Comparison of ENCODE assay signal across 1 cellular context in genomic region chr3:196287405-196288140, GRCh38.
TF ChIP-seq lines count a peak whose summit lies in the region.

TSS of gene PCYT1A (minus strand) at chr3:196287726. CDS start at chr3:196270531, 17,195 bp downstream.

TF ChIP-seq in K562, 482 proteins besides CTCF, POLR2A, EP300 and RAD21 (continued from another document and continues in another):
- peak; percentile 7 to 27; a peak in 3 of 4 replicates for TF ChIP-seq SIX5 (IDR thresholded peaks at IDR 0.05; ENCODE audit: borderline replicate concordance in 1 of 2, insufficient read depth in 1 of 2, low read depth in 1 of 2, low read length in 2 of 2)
- TF ChIP-seq ZNF197 (CRISPR knock-in tag; IDR thresholded peaks at IDR 0.05; ENCODE audit: low read depth) = no peak
- TF ChIP-seq MBD2 (IDR thresholded peaks at IDR 0.05; ENCODE audit: borderline replicate concordance, low read depth) = peak; percentile 59; the same call in 1 of the 2 replicates
- TF ChIP-seq NR2F6 (CRISPR knock-in tag; IDR thresholded peaks at IDR 0.05) = no peak
- no peak for TF ChIP-seq ZNF707 (CRISPR knock-in tag; conservative IDR thresholded peaks at IDR 0.05)
- no peak for TF ChIP-seq CEBPB (tag; IDR thresholded peaks at IDR 0.05)
- TF ChIP-seq BRD4 (IDR thresholded peaks at IDR 0.05) = peak; percentile 95
- peak; percentile 67; the same call in 1 of the 2 replicates for TF ChIP-seq BACH1 (tag; IDR thresholded peaks at IDR 0.05)
- TF ChIP-seq TGIF2 (CRISPR knock-in tag; IDR thresholded peaks at IDR 0.05) = no peak
- peak; percentile 27; the same call in 1 of the 2 replicates for TF ChIP-seq HLTF (IDR thresholded peaks at IDR 0.05)
- TF ChIP-seq ZBTB49 (CRISPR knock-in tag; IDR thresholded peaks at IDR 0.05; ENCODE audit: borderline replicate concordance) = 0 out of 2 replicates have a peak, but pooled peaks have one; percentile 52
- no peak; the same call in 1 of the 2 replicates for TF ChIP-seq TCF3 (CRISPR knock-in tag; IDR thresholded peaks at IDR 0.05)
- TF ChIP-seq ZC3H11A (IDR thresholded peaks at IDR 0.05; ENCODE audit: low read depth, low read length) = peak; percentile 72
- TF ChIP-seq TRIM25 (IDR thresholded peaks at IDR 0.05; ENCODE audit: borderline replicate concordance) = no peak
- TF ChIP-seq ZNF75A (CRISPR knock-in tag; IDR thresholded peaks at IDR 0.05) = no peak
- peak; percentile 92 for TF ChIP-seq TAF1 (IDR thresholded peaks at IDR 0.05; ENCODE audit: control insufficient read depth, extremely low read depth, insufficient read depth, low read length, severe bottlenecking)
- TF ChIP-seq NR2C1 (IDR thresholded peaks at IDR 0.05) = peak; percentile 80
- TF ChIP-seq NR2C1 (tag; IDR thresholded peaks at IDR 0.05) = peak; percentile 89
- TF ChIP-seq KDM2B (CRISPR knock-in tag; IDR thresholded peaks at IDR 0.05) = no peak
- peak; percentile 70 for TF ChIP-seq MAFF (IDR thresholded peaks at IDR 0.05; ENCODE audit: low read length)
- TF ChIP-seq GABPB1 (CRISPR knock-in tag; IDR thresholded peaks at IDR 0.05) = peak; percentile 98
- TF ChIP-seq ZBTB8A (IDR thresholded peaks at IDR 0.05; ENCODE audit: partially characterized antibody) = no peak
- TF ChIP-seq ZKSCAN8 (CRISPR knock-in tag; IDR thresholded peaks at IDR 0.05) = no peak
- no peak for TF ChIP-seq STAG1 (CRISPR knock-in tag; IDR thresholded peaks at IDR 0.05; ENCODE audit: borderline replicate concordance)
- TF ChIP-seq PREB (CRISPR knock-in tag; IDR thresholded peaks at IDR 0.05) = no peak
- TF ChIP-seq SUPT5H (IDR thresholded peaks at IDR 0.05) = peak; percentile 93
- TF ChIP-seq HNRNPUL1 (IDR thresholded peaks at IDR 0.05; ENCODE audit: low read length) = no peak
- peak; percentile 71 for TF ChIP-seq MAFK (IDR thresholded peaks at IDR 0.05; ENCODE audit: low read length)
- TF ChIP-seq ZFPM2 (CRISPR knock-in tag; IDR thresholded peaks at IDR 0.05) = no peak
- no peak; the same call in 1 of the 2 replicates for TF ChIP-seq E2F1 (CRISPR knock-in tag; IDR thresholded peaks at IDR 0.05)
- TF ChIP-seq ZKSCAN3 (CRISPR knock-in tag; IDR thresholded peaks at IDR 0.05) = no peak
- no peak for TF ChIP-seq ID3 (CRISPR knock-in tag; IDR thresholded peaks at IDR 0.05)
- TF ChIP-seq ID3 (tag; IDR thresholded peaks at IDR 0.05) = 0 out of 2 replicates have a peak, but pooled peaks have one; percentile 43
- TF ChIP-seq ATF7 (IDR thresholded peaks at IDR 0.05) = peak; percentile 82
- peak; percentile 86 for TF ChIP-seq CREM (IDR thresholded peaks at IDR 0.05; ENCODE audit: low read depth)
- peak; percentile 96 for TF ChIP-seq PKNOX1 (IDR thresholded peaks at IDR 0.05)
- 0 out of 2 replicates have a peak, but pooled peaks have one; percentile 11 for TF ChIP-seq MITF (IDR thresholded peaks at IDR 0.05)
- no peak for TF ChIP-seq RBM25 (IDR thresholded peaks at IDR 0.05; ENCODE audit: low read depth, low read length, severe bottlenecking)
- TF ChIP-seq MEIS2 (IDR thresholded peaks at IDR 0.05; ENCODE audit: partially characterized antibody) = peak; percentile 69
- peak in 1 of 2 experiments; percentile 68; a peak in 1 of 4 replicates for TF ChIP-seq ZMIZ1 (IDR thresholded peaks at IDR 0.05; ENCODE audit: low read depth in 2 of 2, low read length in 2 of 2)
- TF ChIP-seq ZSCAN29 (IDR thresholded peaks at IDR 0.05) = peak; percentile 58; the same call in 1 of the 2 replicates
- no peak for TF ChIP-seq CCAR2 (IDR thresholded peaks at IDR 0.05; ENCODE audit: low read depth, low read length)
- TF ChIP-seq ZNF282 (CRISPR knock-in tag; IDR thresholded peaks at IDR 0.05) = no peak
- TF ChIP-seq PTBP1 (IDR thresholded peaks at IDR 0.05; ENCODE audit: low read depth, low read length) = no peak
- TF ChIP-seq C11orf30 (IDR thresholded peaks at IDR 0.05; ENCODE audit: low read depth) = peak; percentile 97
- TF ChIP-seq ZNF232 (CRISPR knock-in tag; IDR thresholded peaks at IDR 0.05) = peak; percentile 64; the same call in 1 of the 2 replicates
- peak; percentile 43; the same call in 1 of the 2 replicates for TF ChIP-seq KLF6 (CRISPR knock-in tag; IDR thresholded peaks at IDR 0.05; ENCODE audit: borderline replicate concordance)
- TF ChIP-seq RCOR1 (IDR thresholded peaks at IDR 0.05; ENCODE audit: borderline replicate concordance in 1 of 2, low read depth in 2 of 2, low read length in 2 of 2) = peak; percentile 19 to 50; a peak in 3 of 4 replicates
- TF ChIP-seq TFAP4 (CRISPR knock-in tag; IDR thresholded peaks at IDR 0.05; ENCODE audit: borderline replicate concordance) = peak; percentile 98
- TF ChIP-seq SP1 (CRISPR knock-in tag; IDR thresholded peaks at IDR 0.05) = peak; percentile 62; the same call in 1 of the 2 replicates
- TF ChIP-seq CBX3 (IDR thresholded peaks at IDR 0.05; ENCODE audit: borderline replicate concordance in 1 of 2, low read length in 2 of 2) = peak in 1 of 2 experiments; percentile 36; a peak in 1 of 3 replicates
- TF ChIP-seq ZNF764 (CRISPR knock-in tag; IDR thresholded peaks at IDR 0.05; ENCODE audit: low read depth) = peak; percentile 10; the same call in 1 of the 2 replicates
- 0 out of 2 replicates have a peak, but pooled peaks have one; percentile 1 for TF ChIP-seq PHB2 (IDR thresholded peaks at IDR 0.05; ENCODE audit: low read depth)
- peak; percentile 86 for TF ChIP-seq KDM5B (IDR thresholded peaks at IDR 0.05; ENCODE audit: insufficient replicate concordance, low read depth, low read length)
- TF ChIP-seq ZNF639 (CRISPR knock-in tag; conservative IDR thresholded peaks at IDR 0.05 in 1 of 2, IDR thresholded peaks at IDR 0.05 in 1 of 2) = peak in 1 of 2 experiments; percentile 98; a peak in 2 of 4 replicates
- peak; percentile 89 for TF ChIP-seq ESRRA (IDR thresholded peaks at IDR 0.05; ENCODE audit: borderline replicate concordance, low read depth)
